In genomic region chr22:48630444-48630777, GRCh38 we compare ENCODE assay signal across 16 cellular contexts.
DNase-seq lines count a peak whose midpoint lies in the region; ATAC-seq lines count a peak whose summit lies in the region.
"Had no signal": no experiment of that assay in that cellular context is flagged by ENCODE, and none has a peak within 500 bp of the region (broad histone marks: within the 10 kb centered on the region; RNA-seq: fewer than 3 reads in every experiment).

No MANE protein-coding gene starts in this region.

- no peak for ATAC-seq in HG03354 (IDR thresholded peaks at IDR 0.05; ENCODE audit: poor library complexity, severe bottlenecking, unreplicated experiment)

- DNase-seq in DMS153 (lab: John Stamatoyannopoulos, UW) (peak; percentile 66), NCI-H510A (lab: John Stamatoyannopoulos, UW) (peak; percentile 70), caudate nucleus (lab: John Stamatoyannopoulos, UW) (peak in 1 of 61 donors; percentile 18), substantia nigra (lab: John Stamatoyannopoulos, UW) (no peak)
- DNase-seq in activated naive CD4-positive, alpha-beta T cell (lab: John Stamatoyannopoulos, UW) = no peak
- DNase-seq in activated CD4-positive, alpha-beta T cell treated with anti-CD3 and anti-CD28 coated beads, Interleukin-2, amount 50 U/mL, for 1 hour = no peak
- DNase-seq: AML-193; CD4-positive, alpha-beta T cell; HFFc6; MG63; NCI-H1105; NCI-H1930; NCI-H2227 treated with DMSO at 0.1 percent for 48 hours; NCI-H82; SIG-M5 had no signal

- H3K27ac ChIP-seq in caudate nucleus (ENCODE audit: low read depth, low read length) (peak overlapping the region; percentile 87), substantia nigra (ENCODE audit: low read depth, low read length, poor library complexity, severe bottlenecking) (peak overlapping the region; percentile 98)

Comparison
In these comparisons a context has a peak if more than half of its experiments do, and no peak if none do; other contexts are left out.
1. DNase-seq: peak in DMS153 (single experiment) and NCI-H510A (single experiment); none in substantia nigra (0 of 49), activated naive CD4-positive, alpha-beta T cell (0 of 4) and activated CD4-positive, alpha-beta T cell treated with anti-CD3 and anti-CD28 coated beads, Interleukin-2, amount 50 U/mL, for 1 hour (single experiment).